12 cellular contexts compared by ENCODE assay signal in the genomic region with DNA sequence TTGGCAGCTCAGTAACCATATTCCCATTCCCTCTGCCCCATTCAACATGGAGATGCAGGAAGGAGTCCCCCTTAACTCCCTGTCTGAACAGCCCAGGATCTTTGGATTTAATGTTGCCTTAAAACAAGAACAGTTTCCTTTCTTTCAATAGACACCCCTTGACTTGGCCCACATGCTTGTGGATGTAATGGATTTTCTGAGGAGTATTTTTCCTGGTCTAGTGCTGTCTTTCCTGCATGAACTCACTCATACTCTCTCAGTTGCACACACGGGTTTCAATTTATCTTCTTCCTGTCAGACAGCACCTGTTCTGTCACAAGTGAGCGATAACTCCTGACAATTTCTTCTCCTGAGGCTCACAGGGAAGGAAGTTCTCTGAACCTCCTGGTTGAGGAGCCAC.
DNase-seq lines count a peak whose midpoint lies in the region; ATAC-seq and TF ChIP-seq lines count a peak whose summit lies in the region.
"Had no signal": no experiment of that assay in that cellular context is flagged by ENCODE, and none has a peak within 500 bp of the region (broad histone marks: within the 10 kb centered on the region; RNA-seq: fewer than 3 reads in every experiment).

No MANE protein-coding gene starts in this region.

- no peak overlapping the region for H4K8ac ChIP-seq in IMR-90 (ENCODE audit: low read depth in 2 of 2, low read length in 2 of 2)

- no CpG with 5 or more reads among the region's 2 CpGs for WGBS in IMR-90 (ENCODE audit: extremely low coverage in 2 of 2, insufficient read length in 1 of 2), 2 experiments

- CTCF ChIA-PET in IMR-90 (lab: Yijun Ruan, JAX), result no interaction called here

- no peak overlapping the region for H3K27ac Mint-ChIP-seq in activated T-helper 1 cell treated with anti-CD3 and anti-CD28 coated beads, Interleukin-12 subunit alpha, Interleukin-12 subunit beta, Interleukin-2, Interleukin-4 antibody, amounts not matched to agents 30 ng/mL and 10 ng/mL and 1 ng/mL, durations not matched to agents 14 hours and 24 hours and 36 hours
- H3K27ac Mint-ChIP-seq: activated naive CD4-positive, alpha-beta T cell treated with anti-CD3 and anti-CD28 coated beads, Interleukin-2, amount 50 U/mL, for 72 hours; naive thymus-derived CD8-positive, alpha-beta T cell had no signal

- no peak overlapping the region for H2BK5ac ChIP-seq in IMR-90 (ENCODE audit: low read depth, low read length, poor library complexity, severe bottlenecking)

- H3K4me2 ChIP-seq in IMR-90 (ENCODE audit: low read depth, low read length), result peak overlapping the region; percentile 85
- H3K4me2 ChIP-seq in Karpas-422 (ENCODE audit: low read depth, low read length, poor library complexity, severe bottlenecking), result no peak overlapping the region

- H2BK120ac ChIP-seq in IMR-90 (ENCODE audit: low read depth, low read length), result no peak overlapping the region

- in situ Hi-C loops in IMR-90 (cut with MboI; ENCODE audit: low sequenced_read_pairs), result loop anchor here (25.0 kb wide), 1 partner anchor 418 kb away; no protein-coding TSS in a partner anchor

- H3K9me3 ChIP-seq in IMR-90 (ENCODE audit: control insufficient read depth, insufficient read depth, low read length) (no peaks in the 10 kb centered on the region), skeletal muscle tissue (ENCODE audit: control insufficient read depth in 3 of 3, low read length in 3 of 3) (no peaks in the 10 kb centered on the region), Karpas-422 (ENCODE audit: low read length) (no peaks in the 10 kb centered on the region)
- H3K9me3 ChIP-seq: Caco-2, testis had no signal

- H4K91ac ChIP-seq in IMR-90 (ENCODE audit: insufficient read depth, low read depth, low read length), result no peak overlapping the region

- no peaks in the 10 kb centered on the region for H3K9me1 ChIP-seq in IMR-90 (ENCODE audit: insufficient read depth, low read length)

- H3K79me2 ChIP-seq in Karpas-422 (ENCODE audit: low read length), result no peaks in the 10 kb centered on the region

- H3K4me1 Mint-ChIP-seq in activated T-helper 1 cell treated with anti-CD3 and anti-CD28 coated beads, Interleukin-12 subunit alpha, Interleukin-12 subunit beta, Interleukin-2, Interleukin-4 antibody, amounts not matched to agents 30 ng/mL and 10 ng/mL and 1 ng/mL, durations not matched to agents 14 hours and 24 hours and 36 hours (ENCODE audit: low read depth), result peaks cover 17% of the 10 kb centered on the region

- H3K4me3 Mint-ChIP-seq in activated T-helper 1 cell treated with anti-CD3 and anti-CD28 coated beads, Interleukin-12 subunit alpha, Interleukin-12 subunit beta, Interleukin-2, Interleukin-4 antibody, amounts not matched to agents 30 ng/mL and 10 ng/mL and 1 ng/mL, durations not matched to agents 14 hours and 24 hours and 36 hours, result peak overlapping the region; percentile 1

- H3K4me3 ChIP-seq in IMR-90 (ENCODE audit: insufficient read depth, low read depth, low read length) (no peak overlapping the region), fibroblast of villous mesenchyme (ENCODE audit: low read depth, low read length) (peak overlapping the region; percentile 49), skeletal muscle tissue (ENCODE audit: low read length in 3 of 3) (peak overlapping the region in 2 of 3 donors; percentile 59 to 64), Karpas-422 (ENCODE audit: low read length) (no peak overlapping the region)

- H2BK20ac ChIP-seq in IMR-90 (ENCODE audit: low read depth, low read length), result no peak overlapping the region

- H3K79me1 ChIP-seq in IMR-90 (ENCODE audit: low read depth in 1 of 2, low read length in 2 of 2), result no peaks in the 10 kb centered on the region

- H2BK15ac ChIP-seq in IMR-90 (ENCODE audit: low read depth, low read length), result no peak overlapping the region

- H3K9ac ChIP-seq in IMR-90 (ENCODE audit: low read depth, low read length), result no peak overlapping the region
- H3K9ac ChIP-seq in skeletal muscle tissue (ENCODE audit: low read depth in 1 of 3, low read length in 3 of 3), result peak overlapping the region in 1 of 3 donors; percentile 62
- H3K9ac ChIP-seq in Karpas-422 (ENCODE audit: low read length), result no peak overlapping the region

- TF ChIP-seq CTCF in IMR-90 (conservative IDR thresholded peaks at IDR 0.05; ENCODE audit: low read depth, low read length) (no peak), fibroblast of villous mesenchyme (IDR thresholded peaks at IDR 0.05; ENCODE audit: insufficient read depth, low read depth, low read length) (no peak)

- no peaks in the 10 kb centered on the region for H3K9me3 Mint-ChIP-seq in activated T-helper 1 cell treated with anti-CD3 and anti-CD28 coated beads, Interleukin-12 subunit alpha, Interleukin-12 subunit beta, Interleukin-2, Interleukin-4 antibody, amounts not matched to agents 30 ng/mL and 10 ng/mL and 1 ng/mL, durations not matched to agents 14 hours and 24 hours and 36 hours
- H3K9me3 Mint-ChIP-seq: activated naive CD4-positive, alpha-beta T cell treated with anti-CD3 and anti-CD28 coated beads, Interleukin-2, amount 50 U/mL, for 72 hours; naive thymus-derived CD8-positive, alpha-beta T cell had no signal

- no peak for TF ChIP-seq RAD21 in IMR-90 (IDR thresholded peaks at IDR 0.05; ENCODE audit: low read length)

- H2AK9ac ChIP-seq in IMR-90 (replicated peaks; ENCODE audit: low read depth, low read length, poor library complexity), result no peak overlapping the region

- no peaks in the 10 kb centered on the region for H3K36me3 Mint-ChIP-seq in activated T-helper 1 cell treated with anti-CD3 and anti-CD28 coated beads, Interleukin-12 subunit alpha, Interleukin-12 subunit beta, Interleukin-2, Interleukin-4 antibody, amounts not matched to agents 30 ng/mL and 10 ng/mL and 1 ng/mL, durations not matched to agents 14 hours and 24 hours and 36 hours (ENCODE audit: low read depth)
- H3K36me3 Mint-ChIP-seq: activated naive CD4-positive, alpha-beta T cell treated with anti-CD3 and anti-CD28 coated beads, Interleukin-2, amount 50 U/mL, for 72 hours; naive thymus-derived CD8-positive, alpha-beta T cell had no signal

- no peak overlapping the region for H3K56ac ChIP-seq in IMR-90 (ENCODE audit: extremely low read depth, insufficient read depth, low read length)

- H3K27me3 ChIP-seq in IMR-90 (ENCODE audit: control insufficient read depth, insufficient read depth, low read length) (peaks cover 21% of the 10 kb centered on the region), skeletal muscle tissue (ENCODE audit: control insufficient read depth in 3 of 3, insufficient read depth in 3 of 3, low read length in 3 of 3) (peaks cover 0 to 2% (median 0%) of the 10 kb centered on the region in 3 donors), Karpas-422 (ENCODE audit: low read length) (no peaks in the 10 kb centered on the region)
- H3K27me3 ChIP-seq: testis had no signal

- no peak for DNase-seq in IMR-90
- DNase-seq in activated T-helper 1 cell treated with anti-CD3 and anti-CD28 coated beads, Interleukin-12 subunit alpha, Interleukin-12 subunit beta, Interleukin-2, Interleukin-4 antibody, amounts not matched to agents 30 ng/mL and 10 ng/mL and 1 ng/mL, durations not matched to agents 14 hours and 24 hours and 36 hours (ENCODE audit: low spot score), result no peak
- no peak for DNase-seq in fibroblast of villous mesenchyme (ENCODE audit: low read depth)
- no peak for DNase-seq in Karpas-422
- no peak for DNase-seq in stimulated activated CD4-positive, alpha-beta T cell treated with anti-CD3 and anti-CD28 coated beads, Interleukin-1b, Interleukin-23, amount 100 ng/mL, for 48 hours

- no peak for TF ChIP-seq POLR2A in IMR-90 (IDR thresholded peaks at IDR 0.05; ENCODE audit: low read depth, low read length)

- peaks cover 9% of the 10 kb centered on the region for H3K27me3 Mint-ChIP-seq in activated T-helper 1 cell treated with anti-CD3 and anti-CD28 coated beads, Interleukin-12 subunit alpha, Interleukin-12 subunit beta, Interleukin-2, Interleukin-4 antibody, amounts not matched to agents 30 ng/mL and 10 ng/mL and 1 ng/mL, durations not matched to agents 14 hours and 24 hours and 36 hours (ENCODE audit: insufficient read depth)

- no peaks in the 10 kb centered on the region for H3K4me1 ChIP-seq in IMR-90 (ENCODE audit: control insufficient read depth, insufficient read depth, low read length)
- peaks cover 4 to 11% (median 9%) of the 10 kb centered on the region in 3 donors for H3K4me1 ChIP-seq in skeletal muscle tissue (ENCODE audit: control insufficient read depth in 3 of 3, insufficient read depth in 3 of 3, low read length in 3 of 3)
- no peaks in the 10 kb centered on the region for H3K4me1 ChIP-seq in Karpas-422 (ENCODE audit: low read length)
- H3K4me1 ChIP-seq: Caco-2, testis had no signal

- POLR2A ChIA-PET in IMR-90 (lab: Charles Lee; ENCODE audit: unreplicated experiment), result no interaction called here

- ATAC-seq in IMR-90 (ENCODE audit: low read depth) (no peak; the same call in 1 of the 2 replicates), GM19455 (IDR thresholded peaks at IDR 0.05; ENCODE audit: unreplicated experiment) (no peak), HG03097 (IDR thresholded peaks at IDR 0.05; ENCODE audit: low FRiP score, unreplicated experiment) (no peak)

- no peaks in the 10 kb centered on the region for H3K36me3 ChIP-seq in IMR-90 (ENCODE audit: control insufficient read depth, insufficient read depth, low read length)
- no peaks in the 10 kb centered on the region for H3K36me3 ChIP-seq in skeletal muscle tissue (ENCODE audit: control insufficient read depth in 3 of 3, insufficient read depth in 3 of 3, low read length in 3 of 3)
- no peaks in the 10 kb centered on the region for H3K36me3 ChIP-seq in Karpas-422 (ENCODE audit: insufficient read depth, low read length)

- H3K9me2 ChIP-seq in Karpas-422 (replicated peaks; ENCODE audit: insufficient read depth, low read length), result no peaks in the 10 kb centered on the region

- no peak overlapping the region for H3K4ac ChIP-seq in IMR-90 (ENCODE audit: low read depth, low read length)

- no peak overlapping the region for H3K27ac ChIP-seq in IMR-90 (ENCODE audit: insufficient read depth, low read length)
- peak overlapping the region; percentile 76 for H3K27ac ChIP-seq in skeletal muscle tissue (ENCODE audit: low read depth, low read length)
- H3K27ac ChIP-seq in Karpas-422 (ENCODE audit: low read length), result no peak overlapping the region
- H3K27ac ChIP-seq: testis had no signal

- intact Hi-C loops in IMR-90 (cut with micrococcal nuclease), result loop anchor here (1.0 to 5.0 kb wide), 2 partner anchors 148 to 428 kb away; no protein-coding TSS in a partner anchor
- intact Hi-C loops in activated T-helper 1 cell treated with anti-CD3 and anti-CD28 coated beads, Interleukin-12 subunit alpha, Interleukin-12 subunit beta, Interleukin-2, Interleukin-4 antibody, amounts not matched to agents 30 ng/mL and 10 ng/mL and 1 ng/mL, durations not matched to agents 14 hours and 24 hours and 36 hours (cut with micrococcal nuclease), result loop anchor here (1.0 to 10.0 kb wide), 6 partner anchors 19 to 1451 kb away; no protein-coding TSS in a partner anchor

- H4K5ac ChIP-seq in IMR-90 (ENCODE audit: low read depth, low read length), result no peak overlapping the region

- H2AFZ ChIP-seq in IMR-90 (replicated peaks; ENCODE audit: low read length, poor library complexity) (peak overlapping the region; percentile 88), Karpas-422 (ENCODE audit: low read length) (no peak overlapping the region)

- H2AK5ac ChIP-seq in IMR-90 (ENCODE audit: low read depth, low read length), result no peak overlapping the region

- no TSS peak for BruUV-seq in IMR-90 (replicated peaks; lab: Mats Ljungman, UMichigan)

- no peak overlapping the region for H3K14ac ChIP-seq in IMR-90 (replicated peaks; ENCODE audit: low read depth, low read length)

- H3K23ac ChIP-seq in IMR-90 (ENCODE audit: low read depth, low read length), result no peak overlapping the region

- dilution Hi-C loops in IMR-90 (cut with HindIII; ENCODE audit: low sequenced_read_pairs, unreplicated experiment), result no loop called here

- H4K20me1 ChIP-seq in IMR-90 (ENCODE audit: insufficient read depth, low read length) (no peaks in the 10 kb centered on the region), Karpas-422 (ENCODE audit: insufficient read depth, low read depth, low read length) (no peaks in the 10 kb centered on the region)

- H3K18ac ChIP-seq in IMR-90 (ENCODE audit: low read depth, low read length), result no peak overlapping the region

Comparison
In these comparisons a context has a peak if more than half of its experiments do, and no peak if none do; other contexts are left out.
1. H3K4me3 ChIP-seq: peak in fibroblast of villous mesenchyme (single experiment) and skeletal muscle tissue (2 of 3); none in IMR-90 (single experiment) and Karpas-422 (single experiment).